Comparison of ENCODE assay signal across 19 cellular contexts in the genomic region with DNA sequence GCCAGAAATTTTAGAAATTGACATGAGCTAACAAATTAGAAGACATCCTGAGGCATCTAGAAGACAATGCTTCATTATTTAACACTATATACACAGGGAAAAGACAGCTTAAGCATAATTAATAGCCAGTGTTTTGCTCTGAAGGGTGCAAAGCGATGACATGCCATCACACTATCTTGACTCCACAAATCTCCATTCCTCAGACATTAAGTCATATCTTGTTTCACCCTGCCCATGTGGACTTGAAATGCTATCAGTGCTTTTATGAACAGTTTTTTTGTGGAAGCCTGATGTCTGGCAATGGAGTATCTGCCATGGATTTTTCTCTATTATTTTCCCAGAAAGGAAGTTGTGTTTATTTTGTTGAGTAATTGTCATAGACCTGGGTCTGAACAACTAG. TPM values are rescaled to one million over a fixed set of nuclear protein-coding genes. Genes with fewer than 3 reads are reported as not detected.
DNase-seq lines count a peak whose midpoint lies in the region; ATAC-seq, FAIRE-seq and TF ChIP-seq lines count a peak whose summit lies in the region.
"Had no signal": no experiment of that assay in that cellular context is flagged by ENCODE, and none has a peak within 500 bp of the region (broad histone marks: within the 10 kb centered on the region; RNA-seq: fewer than 3 reads in every experiment).

No MANE protein-coding gene starts in this region.

- no peaks in the 10 kb centered on the region for H3K9me3 ChIP-seq in SJSA1 (replicated peaks)

- H3K4me3 ChIP-seq in SJSA1 = no peak overlapping the region

- H3K27me3 ChIP-seq in SJSA1 (replicated peaks) = no peaks in the 10 kb centered on the region

- peak overlapping the region; percentile 38 for H3K27ac ChIP-seq in SJSA1
- H3K27ac ChIP-seq: C4-2B, RWPE1 had no signal

- peaks cover 22% of the 10 kb centered on the region for H3K4me1 ChIP-seq in SJSA1 (replicated peaks)

- H3K36me3 ChIP-seq in SJSA1 = no peaks in the 10 kb centered on the region

- DNase-seq in EH (ENCODE audit: low read depth) = peak; percentile 75
- DNase-seq in SJSA1 (ENCODE audit: low read depth in 1 of 2, low spot score in 2 of 2) = peak in 1 of 2 experiments; percentile 20
- peak; percentile 29 for DNase-seq in dermis blood vessel endothelial cell
- DNase-seq in foreskin melanocyte = peak; percentile 26
- DNase-seq in H54 (ENCODE audit: insufficient read length, low spot score) = no peak
- no peak for DNase-seq in RKO (ENCODE audit: low spot score)
- no peak for DNase-seq in OCI-M1 (lab: John Stamatoyannopoulos, UW)
- DNase-seq: COR-L47, H9, Kasumi-1, NCI-H1105 treated with DMSO at 0.1 percent for 48 hours, NCI-H1694 treated with DMSO at 0.1 percent for 48 hours, NCI-H69 had no signal

- ATAC-seq in GM21786 (IDR thresholded peaks at IDR 0.05; ENCODE audit: unreplicated experiment) = no peak

- no peak for TF ChIP-seq POLR2A in H54 (IDR thresholded peaks at IDR 0.05; ENCODE audit: low read depth, low read length)

- no peak for FAIRE-seq in H54 (lab: Jason Lieb, UNC)

RNA-seq across cellular contexts. Expression of a gene that starts 2.3 kb away (rescaled TPM):
- total RNA-seq in SJSA1 (2014; rRNA removed; shearing (Covaris generic)) = not detected in 2 replicates
- total RNA-seq in dermis blood vessel endothelial cell = not detected in 2 replicates
- total RNA-seq: A673, H9, HT-29, OCI-LY7 had no signal

Comparison
In these comparisons a context has a peak if more than half of its experiments do, and no peak if none do; other contexts are left out.
1. DNase-seq: peak in EH (single experiment), dermis blood vessel endothelial cell (single experiment) and foreskin melanocyte (single experiment); none in H54 (single experiment), RKO (single experiment) and OCI-M1 (single experiment).